Comparison of ENCODE assay signal across 13 cellular contexts in genomic region chr9:78325846-78326350, GRCh38.
"Had no signal": no experiment of that assay in that cellular context is flagged by ENCODE, and none has a peak within 500 bp of the region (broad histone marks: within the 10 kb centered on the region; RNA-seq: fewer than 3 reads in every experiment).

No MANE protein-coding gene starts in this region.

- H3K36me3 ChIP-seq: pancreas, thoracic aorta, uterus had no signal

- H3K9me3 ChIP-seq: pancreas, thoracic aorta, uterus had no signal

- H3K4me1 Mint-ChIP-seq: activated naive CD8-positive, alpha-beta T cell treated with anti-CD3 and anti-CD28 coated beads, Interleukin-2, amount 50 U/mL, for 24 hours had no signal

- H3K27ac ChIP-seq: thoracic aorta, uterus had no signal

- H3K4me1 ChIP-seq: uterus had no signal

- H3K4me3 ChIP-seq: pancreas, thoracic aorta, uterus had no signal

- H3K27me3 ChIP-seq: pancreas, uterus had no signal

- H3K27ac Mint-ChIP-seq: activated CD4-positive, alpha-beta memory T cell treated with anti-CD3 and anti-CD28 coated beads for 36 hours; activated naive CD8-positive, alpha-beta T cell treated with anti-CD3 and anti-CD28 coated beads, Interleukin-2, amount 50 U/mL, for 24 hours; effector memory CD8-positive, alpha-beta T cell had no signal

- H3K9me3 Mint-ChIP-seq: activated CD4-positive, alpha-beta memory T cell treated with anti-CD3 and anti-CD28 coated beads for 36 hours; effector memory CD8-positive, alpha-beta T cell; stimulated activated naive CD8-positive, alpha-beta T cell treated with anti-CD3 and anti-CD28 coated beads, Interleukin-15, amount 100 ng/mL, for 72 hours had no signal

- DNase-seq: activated CD4-positive, alpha-beta memory T cell treated with anti-CD3 and anti-CD28 coated beads for 36 hours; activated CD4-positive, CD25-positive, alpha-beta regulatory T cell treated with anti-CD3 and anti-CD28 coated beads, Interleukin-2, amount 50 U/mL, for 72 hours; activated gamma-delta T cell; activated naive CD8-positive, alpha-beta T cell treated with anti-CD3 and anti-CD28 coated beads, Interleukin-2, amount 50 U/mL, for 24 hours; activated T-cell treated with anti-CD3 and anti-CD28 coated beads, Interleukin-2, amount 50 U/mL, for 48 hours; central memory CD4-positive, alpha-beta T cell; effector memory CD8-positive, alpha-beta T cell; stimulated activated CD4-positive, alpha-beta T cell treated with anti-CD3 and anti-CD28 coated beads, Interleukin-4, amount 100 ng/mL, for 4 hours; stimulated activated naive CD8-positive, alpha-beta T cell treated with anti-CD3 and anti-CD28 coated beads, Interleukin-15, amount 100 ng/mL, for 72 hours; uterus had no signal

- H3K4me3 Mint-ChIP-seq: activated CD4-positive, alpha-beta memory T cell treated with anti-CD3 and anti-CD28 coated beads for 36 hours; activated naive CD8-positive, alpha-beta T cell treated with anti-CD3 and anti-CD28 coated beads, Interleukin-2, amount 50 U/mL, for 24 hours; effector memory CD8-positive, alpha-beta T cell; neural crest cell; stimulated activated naive CD8-positive, alpha-beta T cell treated with anti-CD3 and anti-CD28 coated beads, Interleukin-15, amount 100 ng/mL, for 72 hours had no signal

- ATAC-seq: activated naive CD8-positive, alpha-beta T cell treated with anti-CD3 and anti-CD28 coated beads, Interleukin-2, amount 50 U/mL, for 24 hours; effector memory CD8-positive, alpha-beta T cell; stimulated activated naive CD8-positive, alpha-beta T cell treated with anti-CD3 and anti-CD28 coated beads, Interleukin-15, amount 100 ng/mL, for 72 hours had no signal

- H3K27me3 Mint-ChIP-seq: activated CD4-positive, alpha-beta memory T cell treated with anti-CD3 and anti-CD28 coated beads for 36 hours; activated naive CD8-positive, alpha-beta T cell treated with anti-CD3 and anti-CD28 coated beads, Interleukin-2, amount 50 U/mL, for 24 hours; effector memory CD8-positive, alpha-beta T cell; stimulated activated naive CD8-positive, alpha-beta T cell treated with anti-CD3 and anti-CD28 coated beads, Interleukin-15, amount 100 ng/mL, for 72 hours had no signal
